ENCODE assay signal across 9 cellular contexts in genomic region chr12:3097186-3097804, GRCh38. TPM values are rescaled to one million over a fixed set of nuclear protein-coding genes. Genes with fewer than 3 reads are reported as not detected.
A peak's percentile ranks its signal among the peaks of the same experiment; 100 is the strongest.
DNase-seq lines count a peak whose midpoint lies in the region; ATAC-seq and TF ChIP-seq lines count a peak whose summit lies in the region.
"Had no signal": no experiment of that assay in that cellular context is flagged by ENCODE, and none has a peak within 500 bp of the region (broad histone marks: within the 10 kb centered on the region; RNA-seq: fewer than 3 reads in every experiment).

No MANE protein-coding gene starts in this region.

- no peak for TF ChIP-seq CTCF in testis (IDR thresholded peaks at IDR 0.05)

- H3K27me3 ChIP-seq in testis: no peaks in the 10 kb centered on the region

- H3K9me3 ChIP-seq in testis: no peaks in the 10 kb centered on the region

- no peak overlapping the region for H3K4me3 ChIP-seq in testis

- no peak overlapping the region for H3K27ac Mint-ChIP-seq in activated CD8-positive, alpha-beta T cell treated with anti-CD3 and anti-CD28 coated beads, Interleukin-2, amount 10 ng/mL, durations not matched to agents 7 days and 5 days
- no peak overlapping the region for H3K27ac Mint-ChIP-seq in activated T-helper 17 cell treated with anti-CD3 and anti-CD28 coated beads, Interleukin-2, amount 50 U/mL, for 72 hours
- H3K27ac Mint-ChIP-seq: memory B cell had no signal

- peak overlapping the region; percentile 58 for H3K27ac ChIP-seq in caudate nucleus (ENCODE audit: low read depth, low read length)
- peak overlapping the region; percentile 60 to 71 for H3K27ac ChIP-seq in testis

- H3K9me3 Mint-ChIP-seq in activated CD8-positive, alpha-beta T cell treated with anti-CD3 and anti-CD28 coated beads, Interleukin-2, amount 10 ng/mL, durations not matched to agents 7 days and 5 days (ENCODE audit: insufficient read depth): peaks cover 7% of the 10 kb centered on the region
- peaks cover 29% of the 10 kb centered on the region for H3K9me3 Mint-ChIP-seq in activated T-helper 17 cell treated with anti-CD3 and anti-CD28 coated beads, Interleukin-2, amount 50 U/mL, for 72 hours

- no peaks in the 10 kb centered on the region for H3K36me3 ChIP-seq in testis (ENCODE audit: low read depth, missing control alignments)

- no peaks in the 10 kb centered on the region for H3K4me1 Mint-ChIP-seq in activated CD8-positive, alpha-beta T cell treated with anti-CD3 and anti-CD28 coated beads, Interleukin-2, amount 10 ng/mL, durations not matched to agents 7 days and 5 days (ENCODE audit: low read depth)
- H3K4me1 Mint-ChIP-seq in activated T-helper 17 cell treated with anti-CD3 and anti-CD28 coated beads, Interleukin-2, amount 50 U/mL, for 72 hours: no peaks in the 10 kb centered on the region

- H3K4me1 ChIP-seq in testis: peaks cover 15% of the 10 kb centered on the region

- ATAC-seq in left lobe of liver: peak; percentile 80
- no peak for ATAC-seq in activated CD8-positive, alpha-beta T cell treated with anti-CD3 and anti-CD28 coated beads, Interleukin-2, amount 10 ng/mL, durations not matched to agents 7 days and 5 days
- no peak for ATAC-seq in activated T-helper 17 cell treated with anti-CD3 and anti-CD28 coated beads, Interleukin-2, amount 50 U/mL, for 72 hours (replicated peaks)

- CTCF ChIA-PET in activated CD8-positive, alpha-beta T cell treated with anti-CD3 and anti-CD28 coated beads, Interleukin-2, amount 10 ng/mL, durations not matched to agents 7 days and 5 days (lab: Charles Lee): no interaction called here

- POLR2A ChIA-PET in activated CD8-positive, alpha-beta T cell treated with anti-CD3 and anti-CD28 coated beads, Interleukin-2, amount 10 ng/mL, durations not matched to agents 7 days and 5 days (lab: Charles Lee): no interaction called here

- WGBS in testis, 2 donors: 29 to 60% methylated on average over 8 to 10 of the region's 10 CpGs

- intact Hi-C loops in testis (cut with DNase I; ENCODE audit: low total_unique reads): no loop called here

- no peak overlapping the region for H3K4me3 Mint-ChIP-seq in activated CD8-positive, alpha-beta T cell treated with anti-CD3 and anti-CD28 coated beads, Interleukin-2, amount 10 ng/mL, durations not matched to agents 7 days and 5 days
- H3K4me3 Mint-ChIP-seq in activated T-helper 17 cell treated with anti-CD3 and anti-CD28 coated beads, Interleukin-2, amount 50 U/mL, for 72 hours: no peak overlapping the region
- H3K4me3 Mint-ChIP-seq: memory B cell had no signal

- DNase-seq in NCI-H1105 (lab: John Stamatoyannopoulos, UW) (peak; percentile 43), caudate nucleus (lab: John Stamatoyannopoulos, UW) (peak in 1 of 61 donors; percentile 7), left lobe of liver (ENCODE audit: low spot score) (peak; percentile 79), testis (peak; percentile 78), NCI-H1694 (lab: John Stamatoyannopoulos, UW) (no peak)
- DNase-seq in activated CD8-positive, alpha-beta T cell treated with anti-CD3 and anti-CD28 coated beads, Interleukin-2, amount 10 ng/mL, durations not matched to agents 7 days and 5 days: no peak
- no peak for DNase-seq in stimulated activated CD4-positive, alpha-beta T cell treated with anti-CD3 and anti-CD28 coated beads, Interleukin-15, amount 100 ng/mL, for 24 hours

- peaks cover 3% of the 10 kb centered on the region for H3K36me3 Mint-ChIP-seq in activated CD8-positive, alpha-beta T cell treated with anti-CD3 and anti-CD28 coated beads, Interleukin-2, amount 10 ng/mL, durations not matched to agents 7 days and 5 days (ENCODE audit: low read depth)
- no peaks in the 10 kb centered on the region for H3K36me3 Mint-ChIP-seq in activated T-helper 17 cell treated with anti-CD3 and anti-CD28 coated beads, Interleukin-2, amount 50 U/mL, for 72 hours (ENCODE audit: low read depth)

- H3K27me3 Mint-ChIP-seq in activated CD8-positive, alpha-beta T cell treated with anti-CD3 and anti-CD28 coated beads, Interleukin-2, amount 10 ng/mL, durations not matched to agents 7 days and 5 days (ENCODE audit: low read depth): peaks cover 5% of the 10 kb centered on the region
- H3K27me3 Mint-ChIP-seq in activated T-helper 17 cell treated with anti-CD3 and anti-CD28 coated beads, Interleukin-2, amount 50 U/mL, for 72 hours: no peaks in the 10 kb centered on the region

- TF ChIP-seq POLR2A in testis (IDR thresholded peaks at IDR 0.05): no peak

RNA-seq across cellular contexts. Expression of gene TSPAN9, which starts 20.1 kb away (rescaled TPM):
- total RNA-seq in left lobe of liver: 43.7 TPM
- 10 to 100 TPM; 19.8 to 23.5 TPM for total RNA-seq in testis
- polyA plus RNA-seq in testis (ENCODE audit: insufficient read depth, low read depth, low replicate concordance): 14.2 TPM
- not detected for total RNA-seq in activated CD8-positive, alpha-beta T cell treated with anti-CD3 and anti-CD28 coated beads, Interleukin-2, amount 10 ng/mL, durations not matched to agents 7 days and 5 days
- total RNA-seq in activated T-helper 17 cell treated with anti-CD3 and anti-CD28 coated beads, Interleukin-2, amount 50 U/mL, for 72 hours: 1 to 10 TPM in 1 of 2 donors, under 1 TPM in 1; 0.65 to 2.7 TPM

Comparison
In these comparisons a context has a peak if more than half of its experiments do, and no peak if none do; other contexts are left out.
1. DNase-seq: peak in NCI-H1105 (single experiment), left lobe of liver (single experiment) and testis (single experiment); none in activated CD8-positive, alpha-beta T cell treated with anti-CD3 and anti-CD28 coated beads, Interleukin-2, amount 10 ng/mL, durations not matched to agents 7 days and 5 days (single experiment), stimulated activated CD4-positive, alpha-beta T cell treated with anti-CD3 and anti-CD28 coated beads, Interleukin-15, amount 100 ng/mL, for 24 hours (single experiment) and NCI-H1694 (single experiment).
2. RNA of gene TSPAN9, which starts 20.1 kb away (total RNA-seq): 43.7 TPM in left lobe of liver (single experiment) and 19.8 to 23.5 TPM in testis; 0.65 to 2.7 TPM in activated T-helper 17 cell treated with anti-CD3 and anti-CD28 coated beads, Interleukin-2, amount 50 U/mL, for 72 hours and not detected in activated CD8-positive, alpha-beta T cell treated with anti-CD3 and anti-CD28 coated beads, Interleukin-2, amount 10 ng/mL, durations not matched to agents 7 days and 5 days; every median in the first group is over 4 times any median in the second.